8 cellular contexts compared by ENCODE assay signal in genomic region chr2:108855194-108855593, GRCh38.
DNase-seq lines count a peak whose midpoint lies in the region; ATAC-seq and TF ChIP-seq lines count a peak whose summit lies in the region.

No MANE protein-coding gene starts in this region.

- H2BK15ac ChIP-seq in mesenchymal stem cell (ENCODE audit: low read depth, poor library complexity, severe bottlenecking), result no peak overlapping the region

- no peak overlapping the region for H2AK5ac ChIP-seq in mesenchymal stem cell (ENCODE audit: low read length, severe bottlenecking)

- WGBS in mesenchymal stem cell, result 100% methylated on average over 1 of the region's 1 CpG

- no peak overlapping the region for H2AFZ ChIP-seq in mesenchymal stem cell (ENCODE audit: low read depth, low read length)

- no peak overlapping the region for H3K14ac ChIP-seq in mesenchymal stem cell (ENCODE audit: low read length in 2 of 2)

- no peak overlapping the region for H3K4me2 ChIP-seq in mesenchymal stem cell (ENCODE audit: low read length, poor library complexity, severe bottlenecking)

- DNase-seq in COR-L47 (lab: John Stamatoyannopoulos, UW), result peak; percentile 18
- peak; percentile 39 for DNase-seq in HT-29 (ENCODE audit: low spot score)
- no peak for DNase-seq in left lung
- no peak for DNase-seq in NCI-H774 (lab: John Stamatoyannopoulos, UW)
- no peak for DNase-seq in head of caudate nucleus
- no peak for DNase-seq in mesenchymal stem cell

- H2BK12ac ChIP-seq in mesenchymal stem cell (ENCODE audit: low read length in 2 of 2), result no peak overlapping the region

- H3K23ac ChIP-seq in mesenchymal stem cell (ENCODE audit: low read length in 2 of 2), result no peak overlapping the region

- ATAC-seq in left lung, result peak; percentile 62
- no peak for ATAC-seq in GM19463 (IDR thresholded peaks at IDR 0.05; ENCODE audit: unreplicated experiment)

- H3K4me1 ChIP-seq in left lung (no peaks in the 10 kb centered on the region), mesenchymal stem cell (ENCODE audit: control insufficient read depth, insufficient read depth, low read depth, low read length) (no peaks in the 10 kb centered on the region)

- H2BK120ac ChIP-seq in mesenchymal stem cell (ENCODE audit: low read depth, low read length), result no peak overlapping the region

- no peak overlapping the region for H4K8ac ChIP-seq in mesenchymal stem cell (ENCODE audit: low read length)

- no peak overlapping the region for H3K27ac ChIP-seq in VCaP
- no peak overlapping the region for H3K27ac ChIP-seq in left lung
- H3K27ac ChIP-seq in mesenchymal stem cell (ENCODE audit: low read length, poor library complexity, severe bottlenecking), result no peak overlapping the region

- no peak overlapping the region for H3K9ac ChIP-seq in mesenchymal stem cell (ENCODE audit: low read length)

- peaks cover 1% of the 10 kb centered on the region for H3K79me1 ChIP-seq in mesenchymal stem cell (replicated peaks; ENCODE audit: low read length, poor library complexity, severe bottlenecking)

- no peak overlapping the region for H2BK5ac ChIP-seq in mesenchymal stem cell (ENCODE audit: low read depth, low read length, poor library complexity, severe bottlenecking)

- H3K27me3 ChIP-seq in left lung, result no peaks in the 10 kb centered on the region
- H3K27me3 ChIP-seq in mesenchymal stem cell (ENCODE audit: control insufficient read depth in 1 of 2, insufficient read depth in 1 of 2, low read length in 2 of 2), result no peaks in the 10 kb centered on the region

- no peak overlapping the region for H3K4me3 ChIP-seq in left lung
- no peak overlapping the region for H3K4me3 ChIP-seq in mesenchymal stem cell (ENCODE audit: insufficient read depth in 1 of 2, low read depth in 1 of 2, low read length in 2 of 2)

- peak; percentile 62 for TF ChIP-seq CTCF in VCaP (conservative IDR thresholded peaks at IDR 0.05)
- TF ChIP-seq CTCF in left lung (IDR thresholded peaks at IDR 0.05), result no peak

- no peaks in the 10 kb centered on the region for H3K9me3 ChIP-seq in left lung
- H3K9me3 ChIP-seq in mesenchymal stem cell (ENCODE audit: control insufficient read depth, low read length), result no peaks in the 10 kb centered on the region

- no peak overlapping the region for H3K4ac ChIP-seq in mesenchymal stem cell (ENCODE audit: low read depth in 1 of 2, low read length in 2 of 2)

- H3K36me3 ChIP-seq in left lung (peaks cover 0 to 8% of the 10 kb centered on the region in 2 donors), mesenchymal stem cell (ENCODE audit: control insufficient read depth in 1 of 2, insufficient read depth in 2 of 2, low read depth in 1 of 2, low read length in 2 of 2) (peaks cover 10 to 12% of the 10 kb centered on the region in 2 experiments)

- intact Hi-C loops in left lung (cut with DNase I), result no loop called here
- intact Hi-C loops in head of caudate nucleus (cut with DNase I), result no loop called here

- H4K91ac ChIP-seq in mesenchymal stem cell (ENCODE audit: low read length), result no peak overlapping the region

- H3K18ac ChIP-seq in mesenchymal stem cell (ENCODE audit: low read depth in 1 of 2, low read length in 2 of 2), result no peak overlapping the region

Comparison
In these comparisons a context has a peak if more than half of its experiments do, and no peak if none do; other contexts are left out.
1. DNase-seq: peak in COR-L47 (single experiment) and HT-29 (single experiment); none in left lung (0 of 2), NCI-H774 (single experiment), head of caudate nucleus (0 of 42) and mesenchymal stem cell (single experiment).